ENCODE assay signal across 1 cellular context in genomic region chr17:81391268-81391963, GRCh38.
TF ChIP-seq lines count a peak whose summit lies in the region.

No MANE protein-coding gene starts in this region.

TF ChIP-seq in HEK293, 187 proteins besides CTCF, POLR2A, EP300 and RAD21 (continued from another document):
- TF ChIP-seq ZNF449 (tag by site-specific recombination; IDR thresholded peaks at IDR 0.05) (no peak), ZNF112 (tag by site-specific recombination; IDR thresholded peaks at IDR 0.05) (no peak), ZNF133 (tag by site-specific recombination; IDR thresholded peaks at IDR 0.05) (no peak), ZNF202 (tag by site-specific recombination; IDR thresholded peaks at IDR 0.05; ENCODE audit: borderline replicate concordance) (no peak), ZNF140 (tag by site-specific recombination; IDR thresholded peaks at IDR 0.05) (no peak), ZSCAN16 (tag by site-specific recombination; IDR thresholded peaks at IDR 0.05) (no peak), ZNF76 (tag by site-specific recombination; IDR thresholded peaks at IDR 0.05; ENCODE audit: borderline replicate concordance, low read depth) (no peak), ZNF621 (tag by site-specific recombination; IDR thresholded peaks at IDR 0.05) (no peak), ZBTB1 (tag by site-specific recombination; IDR thresholded peaks at IDR 0.05) (no peak), ZNF266 (tag by site-specific recombination; IDR thresholded peaks at IDR 0.05; ENCODE audit: low read depth) (no peak), ZFP3 (tag by site-specific recombination; IDR thresholded peaks at IDR 0.05; ENCODE audit: low read depth) (no peak), INSM2 (tag by site-specific recombination; IDR thresholded peaks at IDR 0.05) (no peak)
